20 cellular contexts compared by ENCODE assay signal in the genomic region with DNA sequence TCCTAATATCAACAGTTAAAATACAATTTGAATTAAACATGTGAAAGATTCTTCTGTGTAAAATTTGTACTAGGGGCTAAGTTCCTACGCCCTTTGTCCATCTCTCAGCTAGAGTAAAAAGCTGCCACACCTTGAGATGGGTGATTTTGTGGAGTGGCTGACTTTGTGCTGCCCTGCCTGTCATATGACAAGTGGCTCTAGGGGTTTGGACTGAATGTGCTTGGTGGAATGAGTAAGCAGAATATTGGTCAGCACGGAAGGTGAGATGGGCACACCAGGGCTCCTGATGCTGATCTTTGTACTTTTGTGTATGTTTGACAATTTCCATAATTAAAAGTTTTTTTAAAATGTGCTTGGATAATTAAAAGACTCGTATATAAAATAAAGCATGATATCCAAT.
DNase-seq lines count a peak whose midpoint lies in the region; ATAC-seq, FAIRE-seq and TF ChIP-seq lines count a peak whose summit lies in the region.
"Had no signal": no experiment of that assay in that cellular context is flagged by ENCODE, and none has a peak within 500 bp of the region (broad histone marks: within the 10 kb centered on the region; RNA-seq: fewer than 3 reads in every experiment).

No MANE protein-coding gene starts in this region.

- peaks cover 0 to 11% of the 10 kb centered on the region in 2 donors for H3K9me3 ChIP-seq in right atrium auricular region
- H3K9me3 ChIP-seq in GM12878 (replicated peaks; ENCODE audit: control insufficient read depth, insufficient read depth, low read length): no peaks in the 10 kb centered on the region; the same call in 1 of the 3 replicates
- H3K9me3 ChIP-seq in right lobe of liver: no peaks in the 10 kb centered on the region
- peaks cover 3 to 8% of the 10 kb centered on the region in 2 donors for H3K9me3 ChIP-seq in transverse colon

- intact Hi-C loops in Right ventricle myocardium inferior (cut with DNase I) (no loop called here), GM12878 (cut with micrococcal nuclease; ENCODE audit: unreplicated experiment) (no loop called here), right lobe of liver (cut with DNase I) (no loop called here), transverse colon (cut with DNase I; ENCODE audit: low total_unique reads) (no loop called here)

- no peaks in the 10 kb centered on the region for H3K4me1 Mint-ChIP-seq in type B pancreatic cell (ENCODE audit: unreplicated experiment)
- H3K4me1 Mint-ChIP-seq: activated B cell treated with CpG ODN at 0.5 μM for 24 hours had no signal

- H3K27me3 ChIP-seq in right atrium auricular region (no peaks in the 10 kb centered on the region), GM12878 (replicated peaks in 1 of 2; ENCODE audit: control insufficient read depth in 2 of 2, insufficient read depth in 2 of 2, low read length in 1 of 2) (no peaks in the 10 kb centered on the region), right lobe of liver (no peaks in the 10 kb centered on the region), transverse colon (no peaks in the 10 kb centered on the region)

- H3K27me3 Mint-ChIP-seq in type B pancreatic cell: no peaks in the 10 kb centered on the region
- H3K27me3 Mint-ChIP-seq: activated T-helper 17 cell treated with anti-CD3 and anti-CD28 coated beads, Interleukin-2, amount 50 U/mL, for 72 hours; central memory CD8-positive, alpha-beta T cell had no signal

- 17% methylated on average over 3 of the region's 3 CpGs for WGBS in GM12878 (ENCODE audit: insufficient coverage, insufficient replicate concordance, low lambda C conversion rate, missing lambda C conversion rate)
- 87% methylated on average over 3 of the region's 3 CpGs for WGBS in right lobe of liver (ENCODE audit: insufficient coverage, low coverage, low lambda C conversion rate, missing lambda C conversion rate)
- WGBS in transverse colon (ENCODE audit: low coverage in 1 of 2), 2 donors: 90 to 92% methylated on average over 3 of the region's 3 CpGs

- CTCF ChIA-PET in GM12878 (lab: Yijun Ruan, JAX): no interaction called here

- ATAC-seq in Right ventricle myocardium inferior (peak; percentile 57), GM12878 (peak; percentile 23; the same call in 2 of the 3 replicates), right lobe of liver (peak; percentile 31 to 74 (median 54)), HG03469 (IDR thresholded peaks at IDR 0.05; ENCODE audit: unreplicated experiment) (no peak)
- ATAC-seq: activated T-helper 17 cell treated with anti-CD3 and anti-CD28 coated beads, Interleukin-2, amount 50 U/mL, for 72 hours had no signal

- H3K9ac ChIP-seq in GM12878 (ENCODE audit: control insufficient read depth, insufficient read depth, low read length): no peak overlapping the region
- H3K9ac ChIP-seq: GM23248 had no signal

- POLR2A ChIA-PET in GM12878 (lab: Charles Lee): no interaction called here

- no peaks in the 10 kb centered on the region for H3K79me2 ChIP-seq in GM12878 (ENCODE audit: control insufficient read depth, insufficient read depth, low read length)

- TF ChIP-seq POLR2A in GM12878 (IDR thresholded peaks at IDR 0.05; ENCODE audit: low read depth, low read length): no peak
- TF ChIP-seq POLR2A in right lobe of liver (IDR thresholded peaks at IDR 0.05): no peak
- TF ChIP-seq POLR2A in transverse colon (IDR thresholded peaks at IDR 0.05): no peak

- in situ Hi-C loops in GM12878 (cut with MboI): no loop called here
- in situ Hi-C loops in transverse colon (cut with MboI; ENCODE audit: low pct_ligation_motif_present in 1 of 4, low pct_unique_long_range_greater_than_20kb in 1 of 4, low sequenced_read_pairs in 3 of 4): no loop called here

- no peak overlapping the region for H3K4me3 ChIP-seq in right atrium auricular region
- no peak overlapping the region for H3K4me3 ChIP-seq in GM12878
- H3K4me3 ChIP-seq in right lobe of liver: no peak overlapping the region
- H3K4me3 ChIP-seq in transverse colon: no peak overlapping the region
- H3K4me3 ChIP-seq: GM23248 had no signal

- TF ChIP-seq RAD21 in GM12878 (IDR thresholded peaks at IDR 0.05; ENCODE audit: insufficient read depth, low read depth, low read length): no peak

- TF ChIP-seq EP300 in GM12878 (IDR thresholded peaks at IDR 0.05; ENCODE audit: borderline replicate concordance in 1 of 2, control insufficient read depth in 1 of 2, low read depth in 2 of 2, low read length in 2 of 2) (no peak), transverse colon (IDR thresholded peaks at IDR 0.05; ENCODE audit: low read depth) (no peak)

- TF ChIP-seq CTCF in right atrium auricular region (IDR thresholded peaks at IDR 0.05) (no peak), GM12878 (IDR thresholded peaks at IDR 0.05 in 2 of 3, conservative IDR thresholded peaks at IDR 0.05 in 1 of 3; ENCODE audit: control insufficient read depth in 2 of 3, extremely low read depth in 1 of 3, insufficient read depth in 1 of 3, low read depth in 3 of 3, low read length in 3 of 3) (no peak), right lobe of liver (IDR thresholded peaks at IDR 0.05) (no peak), type B pancreatic cell (conservative IDR thresholded peaks at IDR 0.05) (no peak), transverse colon (IDR thresholded peaks at IDR 0.05) (no peak)

- no peak for DNase-seq in Right ventricle myocardium inferior (ENCODE audit: missing footprints)
- no peak for DNase-seq in right atrium auricular region (ENCODE audit: low spot score)
- no peak for DNase-seq in GM12878 (ENCODE audit: low read depth, low spot score)
- no peak for DNase-seq in right lobe of liver
- no peak for DNase-seq in type B pancreatic cell (ENCODE audit: extremely low spot score, unreplicated experiment)
- DNase-seq in transverse colon: no peak
- no peak for DNase-seq in NCI-H748 treated with DMSO at 0.1 percent for 48 hours (lab: John Stamatoyannopoulos, UW)
- DNase-seq: ACHN; activated B cell treated with CpG ODN at 0.5 μM for 24 hours; amniotic stem cell; DMS79 treated with DMSO at 0.1 percent for 48 hours; GM23248; NCI-H1694 treated with DMSO at 0.1 percent for 48 hours; SHP77; stimulated activated naive CD4-positive, alpha-beta T cell treated with Interleukin-2 at 50 U/mL for 16 hours had no signal

- no peaks in the 10 kb centered on the region for H3K36me3 ChIP-seq in right atrium auricular region
- no peaks in the 10 kb centered on the region for H3K36me3 ChIP-seq in GM12878 (ENCODE audit: control insufficient read depth in 2 of 2, insufficient read depth in 2 of 2, low read length in 1 of 2)
- H3K36me3 ChIP-seq in right lobe of liver: no peaks in the 10 kb centered on the region
- H3K36me3 ChIP-seq in transverse colon: no peaks in the 10 kb centered on the region

- H4K20me1 ChIP-seq in GM12878 (ENCODE audit: control insufficient read depth, insufficient read depth): no peaks in the 10 kb centered on the region

- RAD21 ChIA-PET in GM12878 (lab: Charles Lee; ENCODE audit: unreplicated experiment): no interaction called here

- no TSS peak for BruUV-seq in GM12878 (replicated peaks; lab: Mats Ljungman, UMichigan)

- peaks cover 6% of the 10 kb centered on the region for H3K9me3 Mint-ChIP-seq in type B pancreatic cell

- H3K27ac Mint-ChIP-seq in type B pancreatic cell: peak overlapping the region; percentile 68
- H3K27ac Mint-ChIP-seq: activated B cell treated with CpG ODN at 0.5 μM for 24 hours; activated T-helper 17 cell treated with anti-CD3 and anti-CD28 coated beads, Interleukin-2, amount 50 U/mL, for 72 hours had no signal

- peaks cover 0 to 9% of the 10 kb centered on the region in 2 donors for H3K4me1 ChIP-seq in right atrium auricular region
- peaks cover 15% of the 10 kb centered on the region for H3K4me1 ChIP-seq in GM12878 (ENCODE audit: control insufficient read depth, insufficient read depth, low read length)
- H3K4me1 ChIP-seq in right lobe of liver: peaks cover 0 to 5% (median 2%) of the 10 kb centered on the region in 4 donors
- H3K4me1 ChIP-seq in transverse colon: peaks cover 0 to 13% (median 4%) of the 10 kb centered on the region in 4 donors

- no peak overlapping the region for H3K4me3 Mint-ChIP-seq in type B pancreatic cell
- H3K4me3 Mint-ChIP-seq: activated B cell treated with CpG ODN at 0.5 μM for 24 hours; activated T-helper 17 cell treated with anti-CD3 and anti-CD28 coated beads, Interleukin-2, amount 50 U/mL, for 72 hours; CD14-positive monocyte; central memory CD8-positive, alpha-beta T cell had no signal

- SMC1A ChIA-PET in GM12878 (lab: Charles Lee; ENCODE audit: uncharacterized antibody, unreplicated experiment): interaction anchor here (1.6 kb wide), 1 partner anchor 12 kb away, joined by 3 read pairs; no protein-coding TSS in a partner anchor

- H3K27ac ChIP-seq in right atrium auricular region (no peak overlapping the region), GM12878 (ENCODE audit: control insufficient read depth, insufficient read depth) (no peak overlapping the region), right lobe of liver (no peak overlapping the region), transverse colon (no peak overlapping the region)
- H3K27ac ChIP-seq: GM23248 had no signal

- H2AFZ ChIP-seq in GM12878 (ENCODE audit: control insufficient read depth, low read depth, low read length): no peak overlapping the region
- H2AFZ ChIP-seq: GM23248 had no signal

- FAIRE-seq in GM12878 (lab: Jason Lieb, UNC): no peak
- FAIRE-seq: GM18507 had no signal

- H3K4me2 ChIP-seq in GM12878 (ENCODE audit: control insufficient read depth, insufficient read depth): no peak overlapping the region

- no peaks in the 10 kb centered on the region for H3K36me3 Mint-ChIP-seq in type B pancreatic cell
- H3K36me3 Mint-ChIP-seq: CD14-positive monocyte had no signal

TF ChIP-seq in GM12878, 131 proteins besides CTCF, POLR2A, EP300 and RAD21 (continues in another document):
- TF ChIP-seq ZNF384 (IDR thresholded peaks at IDR 0.05; ENCODE audit: borderline replicate concordance, low read depth, low read length) (no peak), FOS (IDR thresholded peaks at IDR 0.05; ENCODE audit: borderline replicate concordance, extremely low read depth, insufficient read length) (no peak), HDAC2 (IDR thresholded peaks at IDR 0.05) (no peak)
